In the genomic region with DNA sequence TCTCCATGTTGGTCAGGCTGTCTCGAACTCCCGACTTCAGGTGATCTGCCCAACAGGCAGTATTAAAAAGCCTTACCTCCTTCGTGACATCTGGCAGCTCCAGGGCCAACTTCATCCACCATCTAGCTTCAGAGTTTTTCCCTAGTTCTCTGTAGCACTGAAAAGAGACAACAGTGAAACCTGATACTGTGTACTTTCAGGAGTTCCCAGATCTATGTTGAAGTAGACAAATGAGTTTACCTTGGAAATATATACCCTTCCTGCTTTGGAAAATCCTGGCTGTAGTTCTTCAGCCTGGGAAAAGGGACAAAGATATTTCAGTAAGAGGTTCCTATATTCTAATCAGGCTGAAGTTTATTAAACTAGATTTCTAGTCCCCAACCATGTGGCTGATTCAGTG, we compare ENCODE assay signal across 13 cellular contexts. TPM values are rescaled to one million over a fixed set of nuclear protein-coding genes. Genes with fewer than 3 reads are reported as not detected.
DNase-seq lines count a peak whose midpoint lies in the region; ATAC-seq and TF ChIP-seq lines count a peak whose summit lies in the region.
"Had no signal": no experiment of that assay in that cellular context is flagged by ENCODE, and none has a peak within 500 bp of the region (broad histone marks: within the 10 kb centered on the region; RNA-seq: fewer than 3 reads in every experiment).

No MANE protein-coding gene starts in this region.

- CTCF ChIA-PET in PC-3 (lab: Charles Lee) = interaction anchor here (0.7 to 1.6 kb wide), 3 partner anchors 121 to 166 kb away, joined by 3 to 5 read pairs (median 3); a partner anchor contains a TSS

- peaks cover 6% of the 10 kb centered on the region for H3F3A ChIP-seq in PC-3 (ENCODE audit: low read length, unreplicated experiment)

- H2AFZ ChIP-seq in KMS-11 (ENCODE audit: low read depth) = no peak overlapping the region
- H2AFZ ChIP-seq in PC-3 (ENCODE audit: low read length) = no peak overlapping the region

- peaks cover 99% of the 10 kb centered on the region for H3K4me1 ChIP-seq in KMS-11 (ENCODE audit: low read depth, poor library complexity, severe bottlenecking)
- peaks cover 18% of the 10 kb centered on the region for H3K4me1 ChIP-seq in PC-3 (ENCODE audit: insufficient read depth, low read length)
- no peaks in the 10 kb centered on the region for H3K4me1 ChIP-seq in tibial artery
- H3K4me1 ChIP-seq: Peyer's patch had no signal

- H3K27ac Mint-ChIP-seq in activated T-cell treated with anti-CD3 and anti-CD28 coated beads, Interleukin-2, amount 50 U/mL, for 24 hours = peak overlapping the region; percentile 73
- H3K27ac Mint-ChIP-seq in activated T-cell treated with anti-CD3 and anti-CD28 coated beads, Interleukin-2, amount 50 U/mL, for 72 hours = no peak overlapping the region
- H3K27ac Mint-ChIP-seq in progenitor cell of endocrine pancreas = peak overlapping the region; percentile 94

- no peak overlapping the region for H3K9ac ChIP-seq in KMS-11
- H3K9ac ChIP-seq in PC-3 (ENCODE audit: low read length) = no peak overlapping the region

- no peak for ATAC-seq in activated T-cell treated with anti-CD3 and anti-CD28 coated beads, Interleukin-2, amount 50 U/mL, for 72 hours (replicated peaks in 1 of 2)
- ATAC-seq in PC-3 = peak; percentile 86
- ATAC-seq in GM19324 (IDR thresholded peaks at IDR 0.05; ENCODE audit: low FRiP score, unreplicated experiment) = no peak

- no peaks in the 10 kb centered on the region for H3K27me3 Mint-ChIP-seq in activated T-cell treated with anti-CD3 and anti-CD28 coated beads, Interleukin-2, amount 50 U/mL, for 24 hours
- no peaks in the 10 kb centered on the region for H3K27me3 Mint-ChIP-seq in activated T-cell treated with anti-CD3 and anti-CD28 coated beads, Interleukin-2, amount 50 U/mL, for 72 hours (ENCODE audit: low read depth)
- no peaks in the 10 kb centered on the region for H3K27me3 Mint-ChIP-seq in progenitor cell of endocrine pancreas
- H3K27me3 Mint-ChIP-seq: CD4-positive, CD25-positive, alpha-beta regulatory T cell had no signal

- no peaks in the 10 kb centered on the region for H3K9me3 Mint-ChIP-seq in activated T-cell treated with anti-CD3 and anti-CD28 coated beads, Interleukin-2, amount 50 U/mL, for 24 hours
- H3K9me3 Mint-ChIP-seq in activated T-cell treated with anti-CD3 and anti-CD28 coated beads, Interleukin-2, amount 50 U/mL, for 72 hours = no peaks in the 10 kb centered on the region
- H3K9me3 Mint-ChIP-seq in progenitor cell of endocrine pancreas (ENCODE audit: low read depth) = no peaks in the 10 kb centered on the region
- H3K9me3 Mint-ChIP-seq: CD4-positive, CD25-positive, alpha-beta regulatory T cell had no signal

- peaks cover 9% of the 10 kb centered on the region; the same call in 1 of the 2 replicates for H3K36me3 ChIP-seq in KMS-11 (ENCODE audit: insufficient read depth)
- H3K36me3 ChIP-seq in PC-3 (ENCODE audit: low read depth, low read length) = peaks cover 42% of the 10 kb centered on the region
- H3K36me3 ChIP-seq in tibial artery = peaks cover 48 to 93% (median 80%) of the 10 kb centered on the region in 3 donors

- H3K36me3 Mint-ChIP-seq in activated T-cell treated with anti-CD3 and anti-CD28 coated beads, Interleukin-2, amount 50 U/mL, for 24 hours (ENCODE audit: low read depth) = peaks cover 96% of the 10 kb centered on the region
- peaks cover 4 to 10% of the 10 kb centered on the region in 2 donors for H3K36me3 Mint-ChIP-seq in activated T-cell treated with anti-CD3 and anti-CD28 coated beads, Interleukin-2, amount 50 U/mL, for 72 hours (ENCODE audit: insufficient read depth in 2 of 2)
- H3K36me3 Mint-ChIP-seq in progenitor cell of endocrine pancreas (ENCODE audit: insufficient read depth) = peaks cover 3% of the 10 kb centered on the region

- no peaks in the 10 kb centered on the region; the same call in 1 of the 2 replicates for H3K79me2 ChIP-seq in KMS-11 (ENCODE audit: insufficient read depth, low read depth)
- no peaks in the 10 kb centered on the region for H3K79me2 ChIP-seq in PC-3 (ENCODE audit: low read length)

- TF ChIP-seq CTCF in KMS-11 (conservative IDR thresholded peaks at IDR 0.05; ENCODE audit: low read depth, low read length) = no peak
- TF ChIP-seq CTCF in PC-3 (conservative IDR thresholded peaks at IDR 0.05; ENCODE audit: low read depth, low read length) = no peak
- TF ChIP-seq CTCF in progenitor cell of endocrine pancreas (IDR thresholded peaks at IDR 0.05; ENCODE audit: unreplicated experiment) = no peak
- TF ChIP-seq CTCF in tibial artery (IDR thresholded peaks at IDR 0.05) = no peak

- H4K20me1 ChIP-seq in KMS-11 (ENCODE audit: insufficient read depth) (no peaks in the 10 kb centered on the region), PC-3 (ENCODE audit: low read length) (no peaks in the 10 kb centered on the region)

- no peaks in the 10 kb centered on the region for H3K9me3 ChIP-seq in PC-3 (ENCODE audit: low read length)
- no peaks in the 10 kb centered on the region for H3K9me3 ChIP-seq in tibial artery
- H3K9me3 ChIP-seq: Peyer's patch had no signal

- H3K27ac ChIP-seq in KMS-11 = peak overlapping the region; percentile 28; the same call in 1 of the 2 replicates
- peak overlapping the region; percentile 60 for H3K27ac ChIP-seq in PC-3 (ENCODE audit: low read length)
- no peak overlapping the region for H3K27ac ChIP-seq in tibial artery
- H3K27ac ChIP-seq: Peyer's patch had no signal

- H3K4me3 Mint-ChIP-seq in activated T-cell treated with anti-CD3 and anti-CD28 coated beads, Interleukin-2, amount 50 U/mL, for 24 hours = no peak overlapping the region
- H3K4me3 Mint-ChIP-seq in activated T-cell treated with anti-CD3 and anti-CD28 coated beads, Interleukin-2, amount 50 U/mL, for 72 hours = no peak overlapping the region
- peak overlapping the region; percentile 43 for H3K4me3 Mint-ChIP-seq in progenitor cell of endocrine pancreas (ENCODE audit: low read depth)
- H3K4me3 Mint-ChIP-seq: CD4-positive, CD25-positive, alpha-beta regulatory T cell had no signal

- POLR2A ChIA-PET in PC-3 (lab: Charles Lee; ENCODE audit: unreplicated experiment) = no interaction called here

- DNase-seq in activated T-cell treated with anti-CD3 and anti-CD28 coated beads, Interleukin-2, amount 50 U/mL, for 24 hours = no peak
- no peak for DNase-seq in activated T-cell treated with anti-CD3 and anti-CD28 coated beads, Interleukin-2, amount 50 U/mL, for 72 hours
- peak; percentile 28 for DNase-seq in PC-3
- DNase-seq in progenitor cell of endocrine pancreas (ENCODE audit: low spot score, unreplicated experiment) = no peak
- no peak for DNase-seq in tibial artery
- DNase-seq in amygdala (lab: John Stamatoyannopoulos, UW) = no peak
- DNase-seq: AML-193; Calu3; CD4-positive, CD25-positive, alpha-beta regulatory T cell; NCI-H524 treated with DMSO at 0.1 percent for 48 hours had no signal

- intact Hi-C loops in PC-3 (cut with micrococcal nuclease) (no loop called here), tibial artery (cut with DNase I; ENCODE audit: low total_unique reads) (no loop called here)

- H3K27me3 ChIP-seq in KMS-11 (ENCODE audit: insufficient read depth, low read depth) = no peaks in the 10 kb centered on the region
- H3K27me3 ChIP-seq in PC-3 (ENCODE audit: low read length) = no peaks in the 10 kb centered on the region
- H3K27me3 ChIP-seq in tibial artery = no peaks in the 10 kb centered on the region
- H3K27me3 ChIP-seq: Peyer's patch had no signal

- H3K4me3 ChIP-seq in KMS-11 (IDR thresholded peaks at IDR 0.05; ENCODE audit: insufficient read depth, low read depth, low read length) = no peak overlapping the region
- H3K4me3 ChIP-seq in PC-3 (ENCODE audit: low read length) = no peak overlapping the region
- no peak overlapping the region for H3K4me3 ChIP-seq in tibial artery
- H3K4me3 ChIP-seq: Peyer's patch had no signal

- no peaks in the 10 kb centered on the region for H3K9me2 ChIP-seq in PC-3 (replicated peaks; ENCODE audit: low read length)

- no peaks in the 10 kb centered on the region for H3K4me1 Mint-ChIP-seq in activated T-cell treated with anti-CD3 and anti-CD28 coated beads, Interleukin-2, amount 50 U/mL, for 24 hours (ENCODE audit: low read depth)
- H3K4me1 Mint-ChIP-seq in activated T-cell treated with anti-CD3 and anti-CD28 coated beads, Interleukin-2, amount 50 U/mL, for 72 hours (ENCODE audit: low read depth) = no peaks in the 10 kb centered on the region
- peaks cover 21% of the 10 kb centered on the region for H3K4me1 Mint-ChIP-seq in progenitor cell of endocrine pancreas (ENCODE audit: low read depth)
- H3K4me1 Mint-ChIP-seq: CD4-positive, CD25-positive, alpha-beta regulatory T cell had no signal

- H3K4me2 ChIP-seq in KMS-11 (peak overlapping the region; percentile 5; the same call in 1 of the 2 replicates), PC-3 (ENCODE audit: low read length) (peak overlapping the region; percentile 43)

- no TSS peak for BruUV-seq in PC-3 (replicated peaks; lab: Mats Ljungman, UMichigan)

RNA-seq across cellular contexts. Expression of a gene that starts 18.0 kb away (rescaled TPM):
- 10 to 100 TPM; 28.0 to 30.7 TPM for total RNA-seq in activated T-cell treated with anti-CD3 and anti-CD28 coated beads, Interleukin-2, amount 50 U/mL, for 72 hours
- total RNA-seq in PC-3 (2014; rRNA removed) = 21.4 and 34.0 TPM in 2 replicates
- total RNA-seq in progenitor cell of endocrine pancreas = 23.4 and 25.9 TPM in 2 replicates

RNA-seq across cellular contexts. Expression of a gene that starts 26.8 kb away (rescaled TPM):
- 10 to 100 TPM; 40.9 to 44.8 TPM for total RNA-seq in activated T-cell treated with anti-CD3 and anti-CD28 coated beads, Interleukin-2, amount 50 U/mL, for 72 hours
- 58.9 and 65.8 TPM in 2 replicates for total RNA-seq in PC-3 (2014; rRNA removed)
- total RNA-seq in progenitor cell of endocrine pancreas = 30.6 and 32.1 TPM in 2 replicates

RNA-seq across cellular contexts. Expression of a gene that starts 32.7 kb away (rescaled TPM):
- 1 to 10 TPM; 1.6 to 1.7 TPM for total RNA-seq in activated T-cell treated with anti-CD3 and anti-CD28 coated beads, Interleukin-2, amount 50 U/mL, for 72 hours
- total RNA-seq in PC-3 (2014; rRNA removed) (0.63 and 1.5 TPM in 2 replicates), progenitor cell of endocrine pancreas (1.8 and 1.9 TPM in 2 replicates)

RNA-seq across cellular contexts. Expression of a gene that starts 42.1 kb away (rescaled TPM):
- total RNA-seq in activated T-cell treated with anti-CD3 and anti-CD28 coated beads, Interleukin-2, amount 50 U/mL, for 72 hours = 10 to 100 TPM; 49.9 to 73.2 TPM
- total RNA-seq in PC-3 (2014; rRNA removed) (17.3 and 21.9 TPM in 2 replicates), progenitor cell of endocrine pancreas (13.2 and 16.0 TPM in 2 replicates)

Comparison
In these comparisons a context has a peak if more than half of its experiments do, and no peak if none do; other contexts are left out.
1. H3K27ac ChIP-seq: peak in KMS-11 (single experiment) and PC-3 (single experiment); none in tibial artery (0 of 2).